Comparison of ENCODE assay signal across 8 cellular contexts in the genomic region with DNA sequence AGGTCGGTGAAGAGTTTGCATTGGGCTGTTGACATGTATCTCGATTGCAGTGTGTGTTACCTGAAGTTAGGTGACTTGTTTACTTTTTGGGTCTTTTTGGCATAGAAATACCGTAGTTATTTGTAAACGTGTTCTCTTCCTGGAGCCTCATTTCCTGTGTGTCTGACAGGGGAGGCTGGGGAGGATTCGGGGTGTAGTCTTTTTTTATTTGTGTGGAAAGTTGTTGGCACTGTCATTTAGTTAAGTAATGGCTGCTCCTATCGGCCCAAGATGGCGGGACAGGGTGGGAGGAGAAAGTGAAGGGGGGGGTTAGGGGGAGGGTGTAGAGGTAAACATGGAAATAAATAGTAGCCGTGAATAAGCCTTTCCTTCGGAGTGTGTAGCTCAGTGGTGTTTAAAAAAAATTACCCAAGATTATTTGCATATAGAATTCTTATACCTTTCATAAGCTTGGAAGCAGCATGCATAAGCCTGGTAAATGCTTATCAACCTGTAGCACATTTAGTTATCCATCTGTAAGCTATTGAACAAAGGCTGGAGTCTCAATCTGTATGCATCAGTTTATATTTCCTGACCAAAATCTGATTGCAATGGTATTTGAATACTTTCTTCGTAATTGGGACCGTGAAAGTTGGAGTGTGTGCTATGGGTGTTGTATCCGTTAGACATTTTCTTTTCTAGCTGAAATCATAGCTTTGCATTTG. TPM values are rescaled to one million over a fixed set of nuclear protein-coding genes. Genes with fewer than 3 reads are reported as not detected.
DNase-seq lines count a peak whose midpoint lies in the region; ATAC-seq, FAIRE-seq and TF ChIP-seq lines count a peak whose summit lies in the region.

No MANE protein-coding gene starts in this region.

- in situ Hi-C loops in astrocyte of the spinal cord (cut with HindIII; ENCODE audit: low sequenced_read_pairs) = no loop called here

- peak overlapping the region; percentile 87 to 93 for H3K4me3 Mint-ChIP-seq in CD14-positive monocyte
- peak overlapping the region; percentile 97 for H3K4me3 Mint-ChIP-seq in HFFc6

- 0 to 1% (median 1%) methylated on average over 12 of the region's 12 CpGs for WGBS in small intestine, 3 donors

- peaks cover 10% of the 10 kb centered on the region for H3K36me3 ChIP-seq in SK-N-MC (ENCODE audit: insufficient read depth, low read length)
- H3K36me3 ChIP-seq in iPS-18a (ENCODE audit: control insufficient read depth, low read depth, low read length) = no peaks in the 10 kb centered on the region
- no peaks in the 10 kb centered on the region for H3K36me3 ChIP-seq in small intestine (ENCODE audit: control insufficient read depth in 2 of 2, insufficient read depth in 2 of 2, low read length in 2 of 2)

- H3K36me3 Mint-ChIP-seq in CD14-positive monocyte (peaks cover 1 to 2% of the 10 kb centered on the region in 2 donors), HFFc6 (ENCODE audit: low read depth) (peaks cover 5% of the 10 kb centered on the region)

- peaks cover 0 to under 1% (median 0%) of the 10 kb centered on the region in 7 donors for H3K9me3 Mint-ChIP-seq in CD14-positive monocyte
- no peaks in the 10 kb centered on the region for H3K9me3 Mint-ChIP-seq in HFFc6

- H3K27me3 Mint-ChIP-seq in CD14-positive monocyte (ENCODE audit: low read depth in 3 of 3) (no peaks in the 10 kb centered on the region), HFFc6 (ENCODE audit: insufficient read depth) (0 out of 2 replicates have a peak, but pooled peaks cover 2% of the 10 kb centered on the region)

- H3K27ac ChIP-seq in SK-N-MC = peak overlapping the region; percentile 97
- no peak overlapping the region for H3K27ac ChIP-seq in iPS-18a (ENCODE audit: low read length)
- peak overlapping the region; percentile 97 for H3K27ac ChIP-seq in small intestine (ENCODE audit: low read depth in 1 of 2, low read length in 1 of 2)

- H3K4me1 Mint-ChIP-seq in CD14-positive monocyte (peaks cover 22% of the 10 kb centered on the region), HFFc6 (ENCODE audit: low read depth) (peaks cover 6% of the 10 kb centered on the region)

- DNase-seq in CD14-positive monocyte (ENCODE audit: low spot score) (no peak), HFFc6 (no peak), SK-N-MC (ENCODE audit: low read depth, low spot score) (no peak), astrocyte of the spinal cord (ENCODE audit: low read depth, low spot score) (peak; percentile 57), small intestine (peak; percentile 44), NCI-H2029 (lab: John Stamatoyannopoulos, UW) (no peak)

- intact Hi-C loops in CD14-positive monocyte (cut with micrococcal nuclease) = loop anchor here in 1 of 2 donors (5.0 kb wide), 2 partner anchors 43 to 862 kb away; no protein-coding TSS in a partner anchor

- H3K27ac Mint-ChIP-seq in CD14-positive monocyte (peak overlapping the region; percentile 92 to 99 (median 98)), HFFc6 (peak overlapping the region; percentile 95)

- H3K4me1 ChIP-seq in iPS-18a (ENCODE audit: control insufficient read depth, low read depth, low read length) (no peaks in the 10 kb centered on the region), small intestine (ENCODE audit: control insufficient read depth in 2 of 2, insufficient read depth in 1 of 2, low read depth in 1 of 2, low read length in 1 of 2) (no peaks in the 10 kb centered on the region)

- H3K27me3 ChIP-seq in iPS-18a (ENCODE audit: control insufficient read depth, insufficient read depth, low read length) (no peaks in the 10 kb centered on the region), small intestine (ENCODE audit: control insufficient read depth in 2 of 2, insufficient read depth in 2 of 2, low read length in 2 of 2) (no peaks in the 10 kb centered on the region)

- no peak for FAIRE-seq in small intestine (lab: Jason Lieb, UNC)

- H3K4me3 ChIP-seq in SK-N-MC = peak overlapping the region; percentile 80
- peak overlapping the region; percentile 93 for H3K4me3 ChIP-seq in astrocyte of the spinal cord (ENCODE audit: low read depth, low read length)
- H3K4me3 ChIP-seq in iPS-18a (ENCODE audit: low read length) = peak overlapping the region; percentile 68
- H3K4me3 ChIP-seq in small intestine (ENCODE audit: low read depth in 1 of 2, low read length in 2 of 2) = peak overlapping the region; percentile 85 to 89

- no peak for ATAC-seq in GM18858 (IDR thresholded peaks at IDR 0.05; ENCODE audit: unreplicated experiment)

- H3K9ac ChIP-seq in SK-N-MC (ENCODE audit: insufficient read length) (peak overlapping the region; percentile 91), iPS-18a (ENCODE audit: low read length) (peak overlapping the region; percentile 63)

- H3K9me3 ChIP-seq in SK-N-MC (ENCODE audit: low read depth, low read length) = no peaks in the 10 kb centered on the region
- H3K9me3 ChIP-seq in iPS-18a (ENCODE audit: control insufficient read depth, low read depth, low read length) = peaks cover 14% of the 10 kb centered on the region
- H3K9me3 ChIP-seq in small intestine (ENCODE audit: control insufficient read depth, low read depth) = no peaks in the 10 kb centered on the region

- TF ChIP-seq CTCF in CD14-positive monocyte (IDR thresholded peaks at IDR 0.05) (no peak), HFFc6 (IDR thresholded peaks at IDR 0.05) (no peak; the same call in 1 of the 2 replicates), astrocyte of the spinal cord (IDR thresholded peaks at IDR 0.05; ENCODE audit: low read depth, low read length) (no peak)

RNA-seq across cellular contexts. Expression of a gene that starts 1.6 kb away (rescaled TPM):
- polyA plus RNA-seq in CD14-positive monocyte (10 to 100 TPM in 1 of 2 donors, 1 to 10 TPM in 1; 7.6 to 13.8 TPM), small intestine (10 to 100 TPM in 2 of 3 donors, 1 to 10 TPM in 1; 9.5 to 16.8 (median 12.1) TPM)
- 10 to 100 TPM in 2 of 6 experiments, 1 to 10 TPM in 4; 6.4 to 14.3 (median 9.0) TPM for total RNA-seq in HFFc6 (2021; fragmentation: NEBNext Ultra II Directional; extraction: Animal tissue kit (Norgen Biotek cat#: 25700))

RNA-seq across cellular contexts. Expression of a gene that starts 30.8 kb away (rescaled TPM):
- polyA plus RNA-seq in CD14-positive monocyte (not detected), small intestine (1 to 10 TPM in 2 of 3 donors, under 1 TPM in 1; 0.22 to 2.2 (median 2.2) TPM)
- not detected for total RNA-seq in HFFc6 (2021; fragmentation: NEBNext Ultra II Directional; extraction: Animal tissue kit (Norgen Biotek cat#: 25700))

Comparison
In these comparisons a context has a peak if more than half of its experiments do, and no peak if none do; other contexts are left out.
1. DNase-seq: peak in astrocyte of the spinal cord (single experiment) and small intestine (single experiment); none in CD14-positive monocyte (single experiment), HFFc6 (single experiment), SK-N-MC (single experiment) and NCI-H2029 (single experiment).
2. Peak in every context shown above with its lines, with median percentiles within 50 percentile points of each other: H3K4me3 ChIP-seq.